13 cellular contexts compared by ENCODE assay signal in genomic region chr2:58044145-58044544, GRCh38.
"Had no signal": no experiment of that assay in that cellular context is flagged by ENCODE, and none has a peak within 500 bp of the region (broad histone marks: within the 10 kb centered on the region; RNA-seq: fewer than 3 reads in every experiment).

No MANE protein-coding gene starts in this region.

- H3K27ac ChIP-seq: parathyroid adenoma, tibial artery, uterus had no signal

- H3K4me3 Mint-ChIP-seq: activated naive CD4-positive, alpha-beta T cell treated with anti-CD3 and anti-CD28 coated beads for 36 hours had no signal

- ATAC-seq: activated CD4-positive, CD25-positive, alpha-beta regulatory T cell treated with anti-CD3 and anti-CD28 coated beads, Interleukin-2, amount 50 U/mL, for 24 hours had no signal

- H3K4me3 ChIP-seq: tibial artery, uterus had no signal

- H3K27me3 ChIP-seq: tibial artery, uterus had no signal

- H3K27ac Mint-ChIP-seq: activated naive CD4-positive, alpha-beta T cell treated with anti-CD3 and anti-CD28 coated beads for 36 hours; activated T-helper 2 cell treated with anti-CD3 and anti-CD28 coated beads, Interferon-gamma antibody, Interleukin-2, Interleukin-4, amounts not matched to agents 10 μg/mL and 5 μg/mL and 100 μg/mL, durations not matched to agents 14 hours and 24 hours and 36 hours had no signal

- DNase-seq: activated CD4-positive, alpha-beta T cell treated with anti-CD3 and anti-CD28 coated beads, Interleukin-2, amount 50 U/mL, for 1 hour; activated naive CD4-positive, alpha-beta T cell treated with anti-CD3 and anti-CD28 coated beads for 36 hours; head of caudate nucleus; kidney glomerular epithelial cell; stimulated activated CD4-positive, alpha-beta T cell treated with anti-CD3 and anti-CD28 coated beads, Interleukin-12 subunit alpha, Interleukin-12 subunit beta, amount 100 ng/mL, for 4 hours; stimulated activated CD4-positive, alpha-beta T cell treated with anti-CD3 and anti-CD28 coated beads, Interleukin-2, amount 100 ng/mL, for 24 hours; stimulated activated naive CD4-positive, alpha-beta T cell; tibial artery; uterus had no signal

- H3K36me3 ChIP-seq: tibial artery, uterus had no signal

- H3K9me3 ChIP-seq: tibial artery, uterus had no signal

- H3K9me3 Mint-ChIP-seq: activated naive CD4-positive, alpha-beta T cell treated with anti-CD3 and anti-CD28 coated beads for 36 hours; activated T-helper 2 cell treated with anti-CD3 and anti-CD28 coated beads, Interferon-gamma antibody, Interleukin-2, Interleukin-4, amounts not matched to agents 10 μg/mL and 5 μg/mL and 100 μg/mL, durations not matched to agents 14 hours and 24 hours and 36 hours; T-helper 2 cell treated with Interferon-gamma antibody and Interleukin-4, amounts not matched to agents 5 μg/mL and 100 μg/mL, for 36 hours had no signal
